ENCODE assay signal across 25 cellular contexts in the genomic region with DNA sequence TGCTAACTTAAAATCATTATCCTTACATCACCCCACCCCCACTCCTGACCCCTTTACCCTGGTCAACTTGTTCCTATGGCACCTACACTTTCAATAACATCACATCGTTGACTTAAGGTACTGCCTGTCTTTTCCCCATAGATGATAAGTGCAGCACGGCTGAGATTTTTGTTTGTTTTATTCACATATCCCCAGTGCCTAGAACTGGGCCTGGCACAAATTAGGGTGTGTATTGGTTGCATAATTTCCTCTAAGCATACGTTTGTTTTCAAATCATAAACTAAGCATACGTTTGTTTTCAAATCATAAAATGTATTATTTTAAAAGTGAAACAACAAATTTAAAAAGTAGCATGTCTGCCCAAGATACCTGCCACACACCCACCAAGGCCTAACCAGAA. TPM values are rescaled to one million over a fixed set of nuclear protein-coding genes. Genes with fewer than 3 reads are reported as not detected.
A peak's percentile ranks its signal among the peaks of the same experiment; 100 is the strongest.
DNase-seq lines count a peak whose midpoint lies in the region; ATAC-seq, FAIRE-seq and TF ChIP-seq lines count a peak whose summit lies in the region.
"Had no signal": no experiment of that assay in that cellular context is flagged by ENCODE, and none has a peak within 500 bp of the region (broad histone marks: within the 10 kb centered on the region; RNA-seq: fewer than 3 reads in every experiment).

No MANE protein-coding gene starts in this region.

- 55% methylated on average over 4 of the region's 4 CpGs for WGBS in K562 (ENCODE audit: insufficient coverage, low coverage, missing lambda C conversion rate)
- WGBS in gastroesophageal sphincter (ENCODE audit: low coverage in 1 of 2), 2 donors, result 38 to 55% methylated on average over 3 to 4 of the region's 4 CpGs

- H3K4me1 ChIP-seq in Caco-2 (peaks cover 2% of the 10 kb centered on the region), K562 (replicated peaks in 1 of 2; ENCODE audit: control insufficient read depth in 2 of 2, insufficient read depth in 2 of 2, low read length in 2 of 2) (peaks cover 0 to 13% of the 10 kb centered on the region in 2 experiments; a peak in 2 of 5 replicates), gastrocnemius medialis (peaks cover 66 to 67% of the 10 kb centered on the region in 2 donors), gastroesophageal sphincter (peaks cover 0 to 93% (median 45%) of the 10 kb centered on the region in 3 donors)

- no peak overlapping the region for H2AFZ ChIP-seq in K562 (ENCODE audit: low read depth, low read length)

- CTCF ChIA-PET in Caco-2 (lab: Charles Lee), result no interaction called here
- CTCF ChIA-PET in K562 (lab: Yijun Ruan, JAX; ENCODE audit: low intra/inter-chr PET ratio), result interaction anchor here (0.8 kb wide), 1 partner anchor 42 kb away, joined by 4 read pairs; no protein-coding TSS in a partner anchor

- no peaks in the 10 kb centered on the region for H3K27me3 Mint-ChIP-seq in activated CD4-positive, alpha-beta T cell treated with anti-CD3 and anti-CD28 coated beads, Interleukin-2, amount 10 ng/mL, durations not matched to agents 24 days and 14 days
- H3K27me3 Mint-ChIP-seq in Caco-2 (ENCODE audit: insufficient read depth, unreplicated experiment), result no peaks in the 10 kb centered on the region
- H3K27me3 Mint-ChIP-seq: activated naive CD4-positive, alpha-beta T cell treated with anti-CD3 and anti-CD28 coated beads, Interleukin-2, amount 10 ng/mL, durations not matched to agents 7 days and 5 days had no signal

- TF ChIP-seq EP300 in K562 (IDR thresholded peaks at IDR 0.05; ENCODE audit: low read length) (no peak), gastroesophageal sphincter (IDR thresholded peaks at IDR 0.05) (no peak)

- H3K27ac Mint-ChIP-seq in activated CD4-positive, alpha-beta T cell treated with anti-CD3 and anti-CD28 coated beads, Interleukin-2, amount 10 ng/mL, durations not matched to agents 24 days and 14 days, result peak overlapping the region; percentile 30
- H3K27ac Mint-ChIP-seq in Caco-2 (ENCODE audit: unreplicated experiment), result peak overlapping the region; percentile 36
- H3K27ac Mint-ChIP-seq: activated naive CD4-positive, alpha-beta T cell treated with anti-CD3 and anti-CD28 coated beads, Interleukin-2, amount 10 ng/mL, durations not matched to agents 7 days and 5 days had no signal

- intact Hi-C loops in activated CD4-positive, alpha-beta T cell treated with anti-CD3 and anti-CD28 coated beads, Interleukin-2, amount 10 ng/mL, durations not matched to agents 24 days and 14 days (cut with micrococcal nuclease), result no loop called here
- intact Hi-C loops in Caco-2 (cut with micrococcal nuclease; ENCODE audit: unreplicated experiment) (loop anchor here (2.0 kb wide), 1 partner anchor 27 kb away; no protein-coding TSS in a partner anchor), K562 (cut with micrococcal nuclease) (no loop called here), gastrocnemius medialis (cut with DNase I; ENCODE audit: low total_unique reads) (no loop called here)

- peak; percentile 64 for FAIRE-seq in K562 (lab: Jason Lieb, UNC)
- FAIRE-seq: G401.6, GM18507 had no signal

- TF ChIP-seq RAD21 in K562 (CRISPR knock-in tag; conservative IDR thresholded peaks at IDR 0.05 in 1 of 2, IDR thresholded peaks at IDR 0.05 in 1 of 2), result no peak

- no peak overlapping the region for H3K4me3 Mint-ChIP-seq in activated CD4-positive, alpha-beta T cell treated with anti-CD3 and anti-CD28 coated beads, Interleukin-2, amount 10 ng/mL, durations not matched to agents 24 days and 14 days
- H3K4me3 Mint-ChIP-seq in Caco-2 (ENCODE audit: unreplicated experiment), result no peak overlapping the region
- H3K4me3 Mint-ChIP-seq: activated naive CD4-positive, alpha-beta T cell treated with anti-CD3 and anti-CD28 coated beads, Interleukin-2, amount 10 ng/mL, durations not matched to agents 7 days and 5 days had no signal

- POLR2A ChIA-PET in Caco-2 (lab: Charles Lee) (no interaction called here), K562 (lab: Yijun Ruan, JAX) (interaction anchor here (0.6 kb wide), 1 partner anchor 9 kb away, joined by 3 read pairs; no protein-coding TSS in a partner anchor)

- H3K27me3 ChIP-seq in Caco-2 (replicated peaks; ENCODE audit: control insufficient read depth, insufficient read depth, low read length) (no peaks in the 10 kb centered on the region), K562 (ENCODE audit: control insufficient read depth in 2 of 2, insufficient read depth in 2 of 2, low read length in 2 of 2) (no peaks in the 10 kb centered on the region), gastrocnemius medialis (no peaks in the 10 kb centered on the region), gastroesophageal sphincter (no peaks in the 10 kb centered on the region)
- H3K27me3 ChIP-seq: foreskin keratinocyte, thyroid gland had no signal

- no peak for DNase-seq in activated CD4-positive, alpha-beta T cell treated with anti-CD3 and anti-CD28 coated beads, Interleukin-2, amount 10 ng/mL, durations not matched to agents 24 days and 14 days
- DNase-seq in activated CD4-positive, alpha-beta T cell treated with anti-CD3 and anti-CD28 coated beads for 4 hours, result no peak
- DNase-seq in Caco-2 (no peak), K562 (ENCODE audit: extremely low read depth in 1 of 4, low spot score in 3 of 4) (no peak), gastrocnemius medialis (no peak), NCI-H1436 treated with DMSO at 0.1 percent for 48 hours (lab: John Stamatoyannopoulos, UW) (no peak)
- DNase-seq: activated naive CD4-positive, alpha-beta T cell treated with anti-CD3 and anti-CD28 coated beads, Interleukin-2, amount 10 ng/mL, durations not matched to agents 7 days and 5 days; DMS153; erythroblast; foreskin keratinocyte; islet precursor cell; lower lobe of right lung; NCI-H1092; NCI-H2029; NCI-H345; SIG-M5; stimulated activated CD4-positive, alpha-beta T cell treated with anti-CD3 and anti-CD28 coated beads, Interleukin-1b, Interleukin-23, amount 100 ng/mL, for 48 hours; thyroid gland had no signal

- H3K27ac ChIP-seq in K562 (ENCODE audit: extremely low read depth, low read depth, low read length), result no peak overlapping the region
- H3K27ac ChIP-seq in gastrocnemius medialis, result peak overlapping the region; percentile 71 to 92 (median 80)
- peak overlapping the region in 2 of 4 donors; percentile 75 to 78 for H3K27ac ChIP-seq in gastroesophageal sphincter
- H3K27ac ChIP-seq: foreskin keratinocyte, thyroid gland had no signal

- peaks cover 6% of the 10 kb centered on the region for H3K9me1 ChIP-seq in K562 (ENCODE audit: control insufficient read depth, insufficient read depth, low read length)

- ATAC-seq in K562 (no peak), gastrocnemius medialis (no peak), gastroesophageal sphincter (no peak), HG02938 (IDR thresholded peaks at IDR 0.05; ENCODE audit: unreplicated experiment) (no peak)
- ATAC-seq: foreskin keratinocyte, lower lobe of right lung had no signal

- H3K9me3 ChIP-seq in Caco-2 (no peaks in the 10 kb centered on the region), K562 (replicated peaks; ENCODE audit: control insufficient read depth, insufficient read depth, low read depth, low read length) (no peaks in the 10 kb centered on the region), gastrocnemius medialis (no peaks in the 10 kb centered on the region), gastroesophageal sphincter (no peaks in the 10 kb centered on the region)
- H3K9me3 ChIP-seq: lower lobe of right lung, thyroid gland had no signal

- BruUV-seq in Caco-2 (replicated peaks; lab: Mats Ljungman, UMichigan) (no TSS peak), K562 (replicated peaks; lab: Mats Ljungman, UMichigan) (no TSS peak)

- H3K9me3 Mint-ChIP-seq in activated CD4-positive, alpha-beta T cell treated with anti-CD3 and anti-CD28 coated beads, Interleukin-2, amount 10 ng/mL, durations not matched to agents 24 days and 14 days, result no peaks in the 10 kb centered on the region
- H3K9me3 Mint-ChIP-seq in Caco-2 (ENCODE audit: unreplicated experiment), result no peaks in the 10 kb centered on the region
- H3K9me3 Mint-ChIP-seq: activated naive CD4-positive, alpha-beta T cell treated with anti-CD3 and anti-CD28 coated beads, Interleukin-2, amount 10 ng/mL, durations not matched to agents 7 days and 5 days had no signal

- H4K20me1 ChIP-seq in K562 (replicated peaks; ENCODE audit: control insufficient read depth, insufficient read depth, low read length), result peaks cover 10% of the 10 kb centered on the region; the same call in 1 of the 2 replicates

- H3K9ac ChIP-seq in K562 (ENCODE audit: insufficient read depth in 1 of 2, low read depth in 2 of 2, low read length in 2 of 2), result no peak overlapping the region

- H3K4me1 Mint-ChIP-seq in activated CD4-positive, alpha-beta T cell treated with anti-CD3 and anti-CD28 coated beads, Interleukin-2, amount 10 ng/mL, durations not matched to agents 24 days and 14 days, result peaks cover 8% of the 10 kb centered on the region
- peaks cover 20% of the 10 kb centered on the region for H3K4me1 Mint-ChIP-seq in Caco-2 (ENCODE audit: low read depth, unreplicated experiment)
- H3K4me1 Mint-ChIP-seq: activated naive CD4-positive, alpha-beta T cell treated with anti-CD3 and anti-CD28 coated beads, Interleukin-2, amount 10 ng/mL, durations not matched to agents 7 days and 5 days had no signal

- in situ Hi-C loops in K562 (cut with MboI), result no loop called here
- in situ Hi-C loops in gastrocnemius medialis (cut with MboI; ENCODE audit: low sequenced_read_pairs in 4 of 4), result no loop called here

- no peak for TF ChIP-seq POLR2A in K562 (conservative IDR thresholded peaks at IDR 0.05)
- TF ChIP-seq POLR2A in gastrocnemius medialis (IDR thresholded peaks at IDR 0.05), result no peak
- no peak for TF ChIP-seq POLR2A in gastroesophageal sphincter (IDR thresholded peaks at IDR 0.05)

- peaks cover 27% of the 10 kb centered on the region for H3K36me3 Mint-ChIP-seq in activated CD4-positive, alpha-beta T cell treated with anti-CD3 and anti-CD28 coated beads, Interleukin-2, amount 10 ng/mL, durations not matched to agents 24 days and 14 days (ENCODE audit: low read depth)
- H3K36me3 Mint-ChIP-seq in Caco-2 (ENCODE audit: insufficient read depth, unreplicated experiment), result peaks cover 89% of the 10 kb centered on the region

- H3K4me3 ChIP-seq in Caco-2 (ENCODE audit: low read depth, low read length), result no peak overlapping the region
- H3K4me3 ChIP-seq in K562, result no peak overlapping the region
- no peak overlapping the region for H3K4me3 ChIP-seq in gastrocnemius medialis
- H3K4me3 ChIP-seq in gastroesophageal sphincter, result no peak overlapping the region
- H3K4me3 ChIP-seq: lower lobe of right lung, skin epidermis, thyroid gland had no signal

- no peak overlapping the region for H3K4me2 ChIP-seq in K562 (ENCODE audit: insufficient read depth, low read length)

- H3K36me3 ChIP-seq in Caco-2 (ENCODE audit: control insufficient read depth, insufficient read depth, low read length), result peaks cover 4% of the 10 kb centered on the region
- peaks cover 75% of the 10 kb centered on the region; the same call in 2 of the 3 replicates for H3K36me3 ChIP-seq in K562 (ENCODE audit: control insufficient read depth, insufficient read depth, low read length)
- peaks cover 0 to 26% of the 10 kb centered on the region in 2 donors for H3K36me3 ChIP-seq in gastrocnemius medialis
- peaks cover 0 to 79% of the 10 kb centered on the region in 2 donors for H3K36me3 ChIP-seq in gastroesophageal sphincter

- peaks cover 8% of the 10 kb centered on the region; the same call in 1 of the 3 replicates for H3K79me2 ChIP-seq in K562 (ENCODE audit: control insufficient read depth, insufficient read depth, low read length)

- TF ChIP-seq CTCF in Caco-2 (IDR thresholded peaks at IDR 0.05; ENCODE audit: insufficient read depth in 1 of 2, low read depth in 1 of 2, low read length in 1 of 2, severe bottlenecking in 1 of 2, unreplicated experiment in 1 of 2) (no peak), K562 (IDR thresholded peaks at IDR 0.05 in 2 of 3, conservative IDR thresholded peaks at IDR 0.05 in 1 of 3; ENCODE audit: insufficient read depth in 2 of 3, low read depth in 1 of 3, low read length in 3 of 3) (no peak), gastrocnemius medialis (IDR thresholded peaks at IDR 0.05 in 4 of 5, conservative IDR thresholded peaks at IDR 0.05 in 1 of 5) (no peak), gastroesophageal sphincter (IDR thresholded peaks at IDR 0.05) (no peak)

RNA-seq across cellular contexts. Expression of a gene that starts 35.3 kb away (rescaled TPM):
- total RNA-seq in activated CD4-positive, alpha-beta T cell treated with anti-CD3 and anti-CD28 coated beads, Interleukin-2, amount 10 ng/mL, durations not matched to agents 24 days and 14 days, result 223 and 232 TPM in 2 replicates
- 316 and 327 TPM in 2 replicates for total RNA-seq in Caco-2 (2022)
- 76.5 and 119 TPM in 2 replicates for total RNA-seq in K562 (2011; cell fraction: chromatin; rRNA removed; ENCODE audit: low replicate concordance)
- total RNA-seq in K562 (2011; cell fraction: nucleolus; rRNA removed), result 60.7 and 61.5 TPM in 2 replicates
- total RNA-seq in K562 (2011; cell fraction: nucleoplasm; rRNA removed), result 69.1 and 105 TPM in 2 replicates
- 109 and 153 TPM in 2 replicates for total RNA-seq in K562 (2014; rRNA removed)
- total RNA-seq in K562 (2014; rRNA removed; fragmentation: Illumina TruSeq; extraction: Trizol), result 107 and 116 TPM in 2 replicates
- total RNA-seq in K562 (2015; rRNA removed; fragmentation: Illumina TruSeq; extraction: Trizol), result 148 and 173 TPM in 2 replicates
- total RNA-seq in K562 (2021), result 182 and 201 TPM in 2 replicates
- polyA plus RNA-seq in K562 (2011; rRNA removed), result 110 and 146 TPM in 2 replicates
- 75.9 and 170 TPM in 2 replicates for polyA plus RNA-seq in K562 (2011; cell fraction: cytosol; rRNA removed)
- polyA plus RNA-seq in K562 (2011; cell fraction: nucleus; rRNA removed), result 61.3 and 66.0 TPM in 2 replicates
- polyA plus RNA-seq in K562 (2012), result 265 and 356 TPM in 2 replicates
- polyA plus RNA-seq in K562 (2014; fragmentation: Illumina TruSeq; extraction: Trizol), result 212 and 243 TPM in 2 replicates
- 10 to 100 TPM; 43.6 to 70.0 TPM for polyA plus RNA-seq in K562 (2014; fragmentation: Nextera tagmentation; extraction: Ambion mirVana)
- polyA plus RNA-seq in K562 (2014; rRNA removed), result 95.7 and 97.6 TPM in 2 replicates
- polyA minus RNA-seq in K562 (2011; rRNA and poly(A)+ RNA removed), result 62.3 and 65.3 TPM in 2 replicates
- 86.2 and 98.5 TPM in 2 replicates for polyA minus RNA-seq in K562 (2011; cell fraction: cytosol; rRNA and poly(A)+ RNA removed)
- polyA minus RNA-seq in K562 (2011; cell fraction: nucleus; rRNA and poly(A)+ RNA removed), result 25.7 and 32.5 TPM in 2 replicates
- total RNA-seq in gastrocnemius medialis, result 100 to 1,000 TPM; 142 to 202 (median 173) TPM
- 100 to 1,000 TPM; 117 to 225 (median 162) TPM for total RNA-seq in gastroesophageal sphincter

RNA-seq across cellular contexts. Expression of a gene that starts 37.5 kb away (rescaled TPM):
- total RNA-seq in activated CD4-positive, alpha-beta T cell treated with anti-CD3 and anti-CD28 coated beads, Interleukin-2, amount 10 ng/mL, durations not matched to agents 24 days and 14 days, result not detected in 2 replicates
- not detected in 2 replicates for total RNA-seq in Caco-2 (2022)
- not detected in 2 replicates for total RNA-seq in K562 (2011; cell fraction: chromatin; rRNA removed; ENCODE audit: low replicate concordance)
- not detected in 2 replicates for total RNA-seq in K562 (2011; cell fraction: nucleolus; rRNA removed)
- total RNA-seq in K562 (2011; cell fraction: nucleoplasm; rRNA removed), result not detected in 2 replicates
- total RNA-seq in K562 (2014; rRNA removed), result not detected in 2 replicates
- not detected in 2 replicates for total RNA-seq in K562 (2014; rRNA removed; fragmentation: Illumina TruSeq; extraction: Trizol)
- not detected in 2 replicates for total RNA-seq in K562 (2015; rRNA removed; fragmentation: Illumina TruSeq; extraction: Trizol)
- total RNA-seq in K562 (2021), result not detected in 2 replicates
- polyA plus RNA-seq in K562 (2011; rRNA removed), result not detected in 2 replicates
- polyA plus RNA-seq in K562 (2011; cell fraction: cytosol; rRNA removed), result not detected in 2 replicates
- not detected in 2 replicates for polyA plus RNA-seq in K562 (2011; cell fraction: nucleus; rRNA removed)
- polyA plus RNA-seq in K562 (2012), result 0.20 TPM in 1 of 2 replicates, not detected in the other
- not detected in 2 replicates for polyA plus RNA-seq in K562 (2014; fragmentation: Illumina TruSeq; extraction: Trizol)
- polyA plus RNA-seq in K562 (2014; fragmentation: Nextera tagmentation; extraction: Ambion mirVana), result not detected
- not detected in 2 replicates for polyA plus RNA-seq in K562 (2014; rRNA removed)
- not detected in 2 replicates for polyA minus RNA-seq in K562 (2011; rRNA and poly(A)+ RNA removed)
- polyA minus RNA-seq in K562 (2011; cell fraction: cytosol; rRNA and poly(A)+ RNA removed), result not detected in 2 replicates
- not detected in 2 replicates for polyA minus RNA-seq in K562 (2011; cell fraction: nucleus; rRNA and poly(A)+ RNA removed)
- total RNA-seq in gastrocnemius medialis, result 10 to 100 TPM in 1 of 4 donors, 1 to 10 TPM in 3; 4.6 to 16.1 (median 6.9) TPM
- total RNA-seq in gastroesophageal sphincter, result 10 to 100 TPM; 21.0 to 34.9 (median 28.9) TPM
- total RNA-seq: A673, foreskin keratinocyte, H4 had no signal
- polyA plus RNA-seq: foreskin keratinocyte had no signal
